ENCODE assay signal across 21 cellular contexts in the genomic region with DNA sequence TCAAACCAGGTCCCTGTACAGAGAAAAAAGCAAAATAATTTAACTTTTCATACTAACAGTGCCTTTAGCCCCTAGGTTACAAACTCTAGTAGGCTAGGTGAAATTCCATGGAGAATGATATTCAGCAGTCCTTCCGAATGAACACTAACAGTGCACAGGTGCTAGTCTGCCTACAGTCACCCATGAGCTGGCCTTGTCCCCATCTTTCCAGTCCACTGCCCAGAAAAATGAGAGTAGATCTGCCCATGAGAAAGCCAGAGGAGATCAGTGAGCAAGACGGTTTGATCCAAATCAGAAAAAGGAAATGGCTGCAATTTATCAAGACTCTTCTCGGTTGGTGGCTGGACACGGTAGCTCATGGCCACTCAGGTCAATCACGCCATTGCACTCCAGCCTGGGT.
"Had no signal": no experiment of that assay in that cellular context is flagged by ENCODE, and none has a peak within 500 bp of the region (broad histone marks: within the 10 kb centered on the region; RNA-seq: fewer than 3 reads in every experiment).

No MANE protein-coding gene starts in this region.

- H3K9me3 ChIP-seq: esophagus squamous epithelium, gastrocnemius medialis, heart right ventricle, left lung, lower lobe of right lung, mucosa of descending colon had no signal

- H3K4me1 ChIP-seq: left lung, lower lobe of right lung had no signal

- H3K36me3 ChIP-seq: esophagus squamous epithelium, gastrocnemius medialis, heart right ventricle, left lung, lower lobe of right lung had no signal

- DNase-seq: dermis blood vessel endothelial cell; dorsolateral prefrontal cortex; effector CD4-positive, alpha-beta T cell; effector memory CD4-positive, alpha-beta T cell; esophagus squamous epithelium; foreskin fibroblast; foreskin melanocyte; gastrocnemius medialis; glutamatergic neuron; head of caudate nucleus; heart right ventricle; hippocampal formation; left cardiac atrium; left lung; left ventricle myocardium superior; lower lobe of right lung; mesenchymal stem cell; mucosa of descending colon; naive B cell had no signal

- H3K36me3 Mint-ChIP-seq: mesothelial cell of epicardium had no signal

- ATAC-seq: gastrocnemius medialis, heart right ventricle, left cardiac atrium, left lung, left ventricle myocardium superior, lower lobe of right lung, mucosa of descending colon had no signal

- H3K9me3 Mint-ChIP-seq: mesothelial cell of epicardium, naive B cell had no signal

- H3K4me3 ChIP-seq: coronary artery, dorsolateral prefrontal cortex, esophagus squamous epithelium, gastrocnemius medialis, heart right ventricle, left lung, lower lobe of right lung, mucosa of descending colon had no signal

- H3K27ac Mint-ChIP-seq: mesothelial cell of epicardium, naive B cell had no signal

- H3K27me3 ChIP-seq: esophagus squamous epithelium, gastrocnemius medialis, heart right ventricle, left lung had no signal

- H3K4me3 Mint-ChIP-seq: mesothelial cell of epicardium, naive B cell had no signal

- H3K27ac ChIP-seq: coronary artery, dorsolateral prefrontal cortex, esophagus squamous epithelium, gastrocnemius medialis, heart right ventricle, left lung, lower lobe of right lung had no signal
